8 cellular contexts compared by ENCODE assay signal in genomic region chr11:66438504-66439466, GRCh38. TPM values are rescaled to one million over a fixed set of nuclear protein-coding genes. Genes with fewer than 3 reads are reported as not detected.
A peak's percentile ranks its signal among the peaks of the same experiment; 100 is the strongest.
DNase-seq lines count a peak whose midpoint lies in the region; ATAC-seq and TF ChIP-seq lines count a peak whose summit lies in the region.

Gene MRPL11 (minus strand): TSS chr11:66438848. CDS start chr11:66438754, 94 bp downstream.

- H3K4me3 ChIP-seq in liver (ENCODE audit: low read depth in 1 of 3, low read length in 3 of 3), result peak within 1 kb of the TSS; percentile 76 to 93 (median 80)

- DNase-seq in NCI-H748 (lab: John Stamatoyannopoulos, UW; ENCODE audit: unreplicated experiment), result peak; percentile 95
- peak; percentile 71 to 84 for DNase-seq in activated CD4-positive, alpha-beta T cell treated with anti-CD3 and anti-CD28 coated beads, Interleukin-2, amount 50 U/mL, for 24 hours (ENCODE audit: low read depth in 1 of 2, low spot score in 1 of 2)
- DNase-seq in dermis microvascular lymphatic vessel endothelial cell (ENCODE audit: low read depth in 2 of 2), result peak; percentile 92 to 95
- peak; percentile 86 to 88 for DNase-seq in stimulated activated CD4-positive, alpha-beta T cell treated with anti-CD3 and anti-CD28 coated beads, Interleukin-4, amount 100 ng/mL, for 4 hours

- H3K4me1 ChIP-seq in liver (ENCODE audit: control insufficient read depth in 4 of 4, insufficient read depth in 4 of 4, low read length in 3 of 4), result peaks cover 5 to 7% (median 6%) of the 10 kb centered on the region in 4 donors

- peaks cover 0 to 4% (median 0%) of the 10 kb centered on the region in 4 donors for H3K9me3 ChIP-seq in liver (ENCODE audit: control insufficient read depth in 4 of 4, low read length in 3 of 4)

- peak; percentile 66 to 76 for TF ChIP-seq RAD21 in liver (IDR thresholded peaks at IDR 0.05)

- TF ChIP-seq CTCF in C4-2B (conservative IDR thresholded peaks at IDR 0.05), result peak; percentile 93
- peak; percentile 48 for TF ChIP-seq CTCF in liver (IDR thresholded peaks at IDR 0.05; ENCODE audit: low read depth, low read length, missing input control)

- peaks cover 0 to 3% (median 0%) of the 10 kb centered on the region in 4 donors for H3K27me3 ChIP-seq in liver (ENCODE audit: control insufficient read depth in 4 of 4, insufficient read depth in 4 of 4, low read length in 3 of 4)

- H3K9ac ChIP-seq in liver (ENCODE audit: low read depth in 1 of 2, low read length in 2 of 2), result peak within 1 kb of the TSS; percentile 81 to 82

- peaks cover 4 to 19% (median 6%) of the 10 kb centered on the region in 4 donors for H3K36me3 ChIP-seq in liver (ENCODE audit: control insufficient read depth in 4 of 4, insufficient read depth in 3 of 4, low read depth in 1 of 4, low read length in 3 of 4)

- ATAC-seq in GM19328 (IDR thresholded peaks at IDR 0.05; ENCODE audit: unreplicated experiment) (peak; percentile 88), HG03521 (IDR thresholded peaks at IDR 0.05; ENCODE audit: unreplicated experiment) (peak; percentile 94)

- H3K27ac ChIP-seq in C4-2B (peak within 1 kb of the TSS; percentile 88), liver (ENCODE audit: low read depth in 1 of 2, low read length in 2 of 2) (peak within 1 kb of the TSS; percentile 88 to 93)

- WGBS in liver, result 7% methylated on average over 45 of the region's 45 CpGs

TF ChIP-seq in liver, 16 proteins besides CTCF, POLR2A, EP300 and RAD21:
- TF ChIP-seq JUND (IDR thresholded peaks at IDR 0.05), result no peak
- no peak for TF ChIP-seq FOXA2 (IDR thresholded peaks at IDR 0.05)
- TF ChIP-seq MAX (IDR thresholded peaks at IDR 0.05), result peak; percentile 74
- peak; percentile 99 for TF ChIP-seq NR2F2 (IDR thresholded peaks at IDR 0.05)
- peak in 1 of 2 donors; percentile 57 for TF ChIP-seq GABPA (IDR thresholded peaks at IDR 0.05 in 1 of 2, conservative IDR thresholded peaks at IDR 0.05 in 1 of 2)
- TF ChIP-seq EGR1 (IDR thresholded peaks at IDR 0.05; ENCODE audit: low read depth in 2 of 2), result no peak
- TF ChIP-seq TAF1 (conservative IDR thresholded peaks at IDR 0.05), result no peak
- peak; percentile 60 for TF ChIP-seq SP1 (IDR thresholded peaks at IDR 0.05)
- TF ChIP-seq ATF3 (IDR thresholded peaks at IDR 0.05), result peak; percentile 17
- TF ChIP-seq HNF4A (conservative IDR thresholded peaks at IDR 0.05), result peak; percentile 52 to 59
- peak; percentile 98 for TF ChIP-seq YY1 (IDR thresholded peaks at IDR 0.05)
- TF ChIP-seq REST (IDR thresholded peaks at IDR 0.05), result peak; percentile 96
- no peak for TF ChIP-seq HNF4G (IDR thresholded peaks at IDR 0.05)
- no peak for TF ChIP-seq ZBTB33 (IDR thresholded peaks at IDR 0.05)
- TF ChIP-seq RXRA (IDR thresholded peaks at IDR 0.05), result peak; percentile 82 to 94
- TF ChIP-seq FOXA1 (IDR thresholded peaks at IDR 0.05), result no peak

RNA-seq across cellular contexts. Expression of gene MRPL11, which starts in this region (rescaled TPM):
- 29.2 and 37.5 TPM in 2 replicates for total RNA-seq in dermis microvascular lymphatic vessel endothelial cell
- total RNA-seq in liver, result 10 to 100 TPM; 18.0 to 24.7 TPM
- 10 to 100 TPM; 39.9 to 45.6 TPM for polyA plus RNA-seq in liver

Comparison
In these comparisons a context has a peak if more than half of its experiments do, and no peak if none do; other contexts are left out.
1. Peak in every context shown above with its lines: DNase-seq, ATAC-seq, H3K4me3 ChIP-seq and H3K27ac ChIP-seq.